Comparison of ENCODE assay signal across 12 cellular contexts in genomic region chr22:23305321-23305910, GRCh38.
A peak's percentile ranks its signal among the peaks of the same experiment; 100 is the strongest.
DNase-seq lines count a peak whose midpoint lies in the region; ATAC-seq, FAIRE-seq and TF ChIP-seq lines count a peak whose summit lies in the region.
"Had no signal": no experiment of that assay in that cellular context is flagged by ENCODE, and none has a peak within 500 bp of the region (broad histone marks: within the 10 kb centered on the region; RNA-seq: fewer than 3 reads in every experiment).

No MANE protein-coding gene starts in this region.

- no peak overlapping the region for H3K4me3 ChIP-seq in bronchial epithelial cell (ENCODE audit: low read depth, low read length)

- H3K36me3 Mint-ChIP-seq in HFFc6 (ENCODE audit: low read depth): peaks cover 6% of the 10 kb centered on the region
- H3K36me3 Mint-ChIP-seq in stimulated activated effector memory CD8-positive, alpha-beta T cell treated with anti-CD3 and anti-CD28 coated beads, Interleukin-12 subunit alpha, Interleukin-12 subunit beta, amount 100 ng/mL, for 72 hours: peaks cover 18% of the 10 kb centered on the region

- TF ChIP-seq CTCF in HFFc6 (IDR thresholded peaks at IDR 0.05) (no peak), bronchial epithelial cell (IDR thresholded peaks at IDR 0.05; ENCODE audit: insufficient read depth, low read length, severe bottlenecking) (no peak)

- DNase-seq in HFFc6 (peak; percentile 69), bronchial epithelial cell (ENCODE audit: low read depth) (peak; percentile 49), kidney tubule cell (ENCODE audit: low spot score) (peak; percentile 91), substantia nigra (lab: John Stamatoyannopoulos, UW) (peak in 18 of 49 donors; percentile 25 to 68 (median 50)), NCI-H1092 (lab: John Stamatoyannopoulos, UW) (no peak), DMS53 treated with DMSO at 0.1 percent for 48 hours (lab: John Stamatoyannopoulos, UW; ENCODE audit: unreplicated experiment) (no peak)
- DNase-seq in stimulated activated effector memory CD8-positive, alpha-beta T cell treated with anti-CD3 and anti-CD28 coated beads, Interleukin-12 subunit alpha, Interleukin-12 subunit beta, amount 100 ng/mL, for 72 hours (ENCODE audit: low spot score in 2 of 2): no peak
- DNase-seq: activated CD4-positive, alpha-beta T cell treated with anti-CD3 and anti-CD28 coated beads, Interleukin-2, amount 10 ng/mL, durations not matched to agents 7 days and 5 days; effector memory CD8-positive, alpha-beta T cell; stimulated activated naive CD4-positive, alpha-beta T cell had no signal

- no peaks in the 10 kb centered on the region; the same call in none of the 2 replicates for H3K27me3 Mint-ChIP-seq in HFFc6 (ENCODE audit: insufficient read depth)
- H3K27me3 Mint-ChIP-seq: activated CD4-positive, alpha-beta T cell treated with anti-CD3 and anti-CD28 coated beads, Interleukin-2, amount 10 ng/mL, durations not matched to agents 7 days and 5 days; effector memory CD8-positive, alpha-beta T cell had no signal

- ATAC-seq in stimulated activated effector memory CD8-positive, alpha-beta T cell treated with anti-CD3 and anti-CD28 coated beads, Interleukin-12 subunit alpha, Interleukin-12 subunit beta, amount 100 ng/mL, for 72 hours: no peak
- no peak for ATAC-seq in HG03175 (IDR thresholded peaks at IDR 0.05; ENCODE audit: unreplicated experiment)
- ATAC-seq: effector memory CD8-positive, alpha-beta T cell had no signal

- H3K4me3 Mint-ChIP-seq in HFFc6: peak overlapping the region; percentile 77; the same call in 1 of the 2 replicates
- no peak overlapping the region for H3K4me3 Mint-ChIP-seq in stimulated activated effector memory CD8-positive, alpha-beta T cell treated with anti-CD3 and anti-CD28 coated beads, Interleukin-12 subunit alpha, Interleukin-12 subunit beta, amount 100 ng/mL, for 72 hours
- H3K4me3 Mint-ChIP-seq: activated CD4-positive, alpha-beta T cell treated with anti-CD3 and anti-CD28 coated beads, Interleukin-2, amount 10 ng/mL, durations not matched to agents 7 days and 5 days; effector memory CD8-positive, alpha-beta T cell had no signal

- H3K27ac Mint-ChIP-seq in HFFc6: peak overlapping the region; percentile 92
- no peak overlapping the region for H3K27ac Mint-ChIP-seq in stimulated activated effector memory CD8-positive, alpha-beta T cell treated with anti-CD3 and anti-CD28 coated beads, Interleukin-12 subunit alpha, Interleukin-12 subunit beta, amount 100 ng/mL, for 72 hours
- H3K27ac Mint-ChIP-seq: activated CD4-positive, alpha-beta T cell treated with anti-CD3 and anti-CD28 coated beads, Interleukin-2, amount 10 ng/mL, durations not matched to agents 7 days and 5 days had no signal

- H3K27me3 ChIP-seq in bronchial epithelial cell (ENCODE audit: control insufficient read depth, insufficient read depth, low read length): no peaks in the 10 kb centered on the region
- H3K27me3 ChIP-seq: neutrophil had no signal

- peaks cover 10% of the 10 kb centered on the region for H3K36me3 ChIP-seq in bronchial epithelial cell (ENCODE audit: control insufficient read depth, insufficient read depth, low read length)

- peaks cover 36% of the 10 kb centered on the region for H3K4me1 Mint-ChIP-seq in HFFc6 (ENCODE audit: low read depth)
- no peaks in the 10 kb centered on the region for H3K4me1 Mint-ChIP-seq in stimulated activated effector memory CD8-positive, alpha-beta T cell treated with anti-CD3 and anti-CD28 coated beads, Interleukin-12 subunit alpha, Interleukin-12 subunit beta, amount 100 ng/mL, for 72 hours
- H3K4me1 Mint-ChIP-seq: activated CD4-positive, alpha-beta T cell treated with anti-CD3 and anti-CD28 coated beads, Interleukin-2, amount 10 ng/mL, durations not matched to agents 7 days and 5 days had no signal

- no peaks in the 10 kb centered on the region for H3K9me3 Mint-ChIP-seq in HFFc6
- H3K9me3 Mint-ChIP-seq in stimulated activated effector memory CD8-positive, alpha-beta T cell treated with anti-CD3 and anti-CD28 coated beads, Interleukin-12 subunit alpha, Interleukin-12 subunit beta, amount 100 ng/mL, for 72 hours: no peaks in the 10 kb centered on the region
- H3K9me3 Mint-ChIP-seq: activated CD4-positive, alpha-beta T cell treated with anti-CD3 and anti-CD28 coated beads, Interleukin-2, amount 10 ng/mL, durations not matched to agents 7 days and 5 days; effector memory CD8-positive, alpha-beta T cell had no signal

- H3K27ac ChIP-seq in substantia nigra (ENCODE audit: low read depth, low read length, poor library complexity, severe bottlenecking): peak overlapping the region; percentile 91
- H3K27ac ChIP-seq: neutrophil had no signal

- no peak for FAIRE-seq in bronchial epithelial cell (lab: Jason Lieb, UNC)

Comparison
In these comparisons a context has a peak if more than half of its experiments do, and no peak if none do; other contexts are left out.
1. DNase-seq: peak in HFFc6 (single experiment), bronchial epithelial cell (single experiment) and kidney tubule cell (single experiment); none in stimulated activated effector memory CD8-positive, alpha-beta T cell treated with anti-CD3 and anti-CD28 coated beads, Interleukin-12 subunit alpha, Interleukin-12 subunit beta, amount 100 ng/mL, for 72 hours (0 of 2), NCI-H1092 (single experiment) and DMS53 treated with DMSO at 0.1 percent for 48 hours (single experiment).